23 cellular contexts compared by ENCODE assay signal in genomic region chr21:42489006-42489563, GRCh38. TPM values are rescaled to one million over a fixed set of nuclear protein-coding genes. Genes with fewer than 3 reads are reported as not detected.
"Had no signal": no experiment of that assay in that cellular context is flagged by ENCODE, and none has a peak within 500 bp of the region (broad histone marks: within the 10 kb centered on the region; RNA-seq: fewer than 3 reads in every experiment).

No MANE protein-coding gene starts in this region.

- ATAC-seq: HepG2 had no signal

- DNase-seq: IMR-90, Kasumi-1, MM.1S, NCI-H1092 treated with DMSO at 0.1 percent for 48 hours, NCI-H1436, NCI-H187, NCI-H2029, NCI-H2081 treated with DMSO at 0.1 percent for 48 hours, NCI-H2171, NCI-H226, NCI-H446, NCI-H510A, NCI-H524 treated with DMSO at 0.1 percent for 48 hours, NCI-H69, NCI-H774, RPMI8226, SHP77, SK-N-SH had no signal

- H3K27ac ChIP-seq: KMS-11 had no signal

- FAIRE-seq: HepG2, RCC 7860 had no signal

- H3K9me3 ChIP-seq: SK-N-SH had no signal

RNA-seq across cellular contexts. Expression of gene RSPH1, which starts 6.9 kb away (rescaled TPM):
- total RNA-seq: HepG2, HT1080, IMR-90, M059J had no signal
- polyA plus RNA-seq: HepG2, IMR-90 had no signal
